Comparison of ENCODE assay signal across 15 cellular contexts in the genomic region with DNA sequence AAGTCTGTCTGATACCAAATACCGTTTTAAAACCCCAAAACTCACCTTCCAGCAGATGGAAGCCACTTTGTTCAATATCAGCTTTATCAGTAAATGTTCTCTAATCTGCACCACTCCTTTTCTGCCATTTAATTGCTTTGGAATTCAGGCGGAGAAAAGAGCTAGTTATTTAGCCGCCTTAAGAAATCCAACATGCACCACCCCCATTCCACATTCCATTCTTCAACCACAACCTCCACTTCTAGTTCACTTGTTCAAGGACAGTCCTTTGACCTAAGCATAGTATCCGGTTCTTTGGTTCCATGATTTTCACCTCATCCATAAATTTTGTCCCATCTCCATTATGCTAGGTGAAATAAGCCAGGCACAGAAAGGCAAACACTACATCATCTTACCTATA.
DNase-seq lines count a peak whose midpoint lies in the region; ATAC-seq and TF ChIP-seq lines count a peak whose summit lies in the region.
"Had no signal": no experiment of that assay in that cellular context is flagged by ENCODE, and none has a peak within 500 bp of the region (broad histone marks: within the 10 kb centered on the region; RNA-seq: fewer than 3 reads in every experiment).

No MANE protein-coding gene starts in this region.

- POLR2A ChIA-PET in CD8-positive, alpha-beta T cell (lab: Charles Lee) = no interaction called here

- no peaks in the 10 kb centered on the region for H3K9me3 ChIP-seq in esophagus muscularis mucosa
- no peaks in the 10 kb centered on the region for H3K9me3 ChIP-seq in CD8-positive, alpha-beta T cell (ENCODE audit: low read length)

- CTCF ChIA-PET in CD8-positive, alpha-beta T cell (lab: Charles Lee) = no interaction called here

- no peaks in the 10 kb centered on the region for H3K4me1 ChIP-seq in esophagus muscularis mucosa
- no peaks in the 10 kb centered on the region for H3K4me1 ChIP-seq in CD8-positive, alpha-beta T cell (ENCODE audit: insufficient read depth, low read length)

- no peaks in the 10 kb centered on the region for H3K27me3 ChIP-seq in esophagus muscularis mucosa
- no peaks in the 10 kb centered on the region for H3K27me3 ChIP-seq in CD8-positive, alpha-beta T cell (ENCODE audit: insufficient read depth, low read length)

- no peak for TF ChIP-seq POLR2A in esophagus muscularis mucosa (IDR thresholded peaks at IDR 0.05; ENCODE audit: low read depth)

- H3K4me3 ChIP-seq in esophagus muscularis mucosa (no peak overlapping the region), retinal pigment epithelial cell (ENCODE audit: low read length) (no peak overlapping the region)
- no peak overlapping the region for H3K4me3 ChIP-seq in CD8-positive, alpha-beta T cell (ENCODE audit: low read depth, low read length)
- H3K4me3 ChIP-seq: GM23338 had no signal

- no peak for ATAC-seq in CD8-positive, alpha-beta T cell
- ATAC-seq in stimulated activated naive CD8-positive, alpha-beta T cell treated with anti-CD3 and anti-CD28 coated beads, Interleukin-15, amount 100 ng/mL, for 72 hours = no peak
- ATAC-seq: GM23338 had no signal

- H3K4me1 Mint-ChIP-seq in CD8-positive, alpha-beta T cell (ENCODE audit: low read depth) = no peaks in the 10 kb centered on the region
- H3K4me1 Mint-ChIP-seq in stimulated activated naive CD8-positive, alpha-beta T cell treated with anti-CD3 and anti-CD28 coated beads, Interleukin-15, amount 100 ng/mL, for 72 hours = no peaks in the 10 kb centered on the region
- H3K4me1 Mint-ChIP-seq: B cell, GM23338 had no signal

- WGBS in esophagus muscularis mucosa = 73% methylated on average over 4 of the region's 4 CpGs

- intact Hi-C loops in esophagus muscularis mucosa (cut with DNase I) = no loop called here
- intact Hi-C loops in CD8-positive, alpha-beta T cell (cut with DNase I, micrococcal nuclease) = no loop called here

- DNase-seq in EH (ENCODE audit: low read depth) (peak; percentile 3), NCI-H226 (peak; percentile 5), esophagus muscularis mucosa (ENCODE audit: extremely low spot score) (peak; percentile 45), retinal pigment epithelial cell (ENCODE audit: low read depth) (peak; percentile 1), RKO (ENCODE audit: low spot score) (no peak)
- DNase-seq in CD8-positive, alpha-beta T cell = no peak
- no peak for DNase-seq in stimulated activated naive CD8-positive, alpha-beta T cell treated with anti-CD3 and anti-CD28 coated beads, Interleukin-15, amount 100 ng/mL, for 72 hours
- no peak for DNase-seq in activated T-cell treated with anti-CD3 and anti-CD28 coated beads, Interleukin-2, amount 50 U/mL, for 48 hours
- DNase-seq: C1 segment of cervical spinal cord; CD4-positive, alpha-beta T cell; DMS79; EL; H7 had no signal

- no peaks in the 10 kb centered on the region for H3K27me3 Mint-ChIP-seq in CD8-positive, alpha-beta T cell (ENCODE audit: low read depth)
- H3K27me3 Mint-ChIP-seq in stimulated activated naive CD8-positive, alpha-beta T cell treated with anti-CD3 and anti-CD28 coated beads, Interleukin-15, amount 100 ng/mL, for 72 hours = no peaks in the 10 kb centered on the region
- H3K27me3 Mint-ChIP-seq: B cell; CD4-positive, alpha-beta T cell had no signal

- peaks cover 5% of the 10 kb centered on the region for H3K9me3 Mint-ChIP-seq in CD8-positive, alpha-beta T cell
- H3K9me3 Mint-ChIP-seq in stimulated activated naive CD8-positive, alpha-beta T cell treated with anti-CD3 and anti-CD28 coated beads, Interleukin-15, amount 100 ng/mL, for 72 hours = peaks cover 0 to 7% of the 10 kb centered on the region in 2 donors
- H3K9me3 Mint-ChIP-seq: GM23338 had no signal

- no peak for TF ChIP-seq EP300 in esophagus muscularis mucosa (IDR thresholded peaks at IDR 0.05)

- H3K27ac Mint-ChIP-seq in CD8-positive, alpha-beta T cell = no peak overlapping the region
- no peak overlapping the region for H3K27ac Mint-ChIP-seq in stimulated activated naive CD8-positive, alpha-beta T cell treated with anti-CD3 and anti-CD28 coated beads, Interleukin-15, amount 100 ng/mL, for 72 hours
- H3K27ac Mint-ChIP-seq: B cell; CD4-positive, alpha-beta T cell; GM23338 had no signal

- H3K4me3 Mint-ChIP-seq in CD8-positive, alpha-beta T cell = no peak overlapping the region
- no peak overlapping the region for H3K4me3 Mint-ChIP-seq in stimulated activated naive CD8-positive, alpha-beta T cell treated with anti-CD3 and anti-CD28 coated beads, Interleukin-15, amount 100 ng/mL, for 72 hours
- H3K4me3 Mint-ChIP-seq: B cell; CD4-positive, alpha-beta T cell; GM23338 had no signal

- H3K27ac ChIP-seq in esophagus muscularis mucosa (replicated peaks in 1 of 4) = no peak overlapping the region
- H3K27ac ChIP-seq in CD8-positive, alpha-beta T cell (ENCODE audit: low read depth, low read length) = no peak overlapping the region

- no peaks in the 10 kb centered on the region for H3K36me3 ChIP-seq in esophagus muscularis mucosa
- H3K36me3 ChIP-seq in CD8-positive, alpha-beta T cell (ENCODE audit: insufficient read depth, low read length) = no peaks in the 10 kb centered on the region

- TF ChIP-seq CTCF in esophagus muscularis mucosa (IDR thresholded peaks at IDR 0.05) (no peak), retinal pigment epithelial cell (conservative IDR thresholded peaks at IDR 0.05; ENCODE audit: low read depth, low read length) (no peak)
- TF ChIP-seq CTCF in CD8-positive, alpha-beta T cell (IDR thresholded peaks at IDR 0.05) = no peak

- no peaks in the 10 kb centered on the region for H3K36me3 Mint-ChIP-seq in CD8-positive, alpha-beta T cell

Comparison
In these comparisons a context has a peak if more than half of its experiments do, and no peak if none do; other contexts are left out.
1. DNase-seq: peak in EH (single experiment), NCI-H226 (single experiment), esophagus muscularis mucosa (single experiment) and retinal pigment epithelial cell (single experiment); none in CD8-positive, alpha-beta T cell (0 of 7), stimulated activated naive CD8-positive, alpha-beta T cell treated with anti-CD3 and anti-CD28 coated beads, Interleukin-15, amount 100 ng/mL, for 72 hours (0 of 2), RKO (single experiment) and activated T-cell treated with anti-CD3 and anti-CD28 coated beads, Interleukin-2, amount 50 U/mL, for 48 hours (0 of 2).